10 cellular contexts compared by ENCODE assay signal in genomic region chr19:29526730-29527499, GRCh38. TPM values are rescaled to one million over a fixed set of nuclear protein-coding genes. Genes with fewer than 3 reads are reported as not detected.
DNase-seq lines count a peak whose midpoint lies in the region; ATAC-seq and TF ChIP-seq lines count a peak whose summit lies in the region.
"Had no signal": no experiment of that assay in that cellular context is flagged by ENCODE, and none has a peak within 500 bp of the region (broad histone marks: within the 10 kb centered on the region; RNA-seq: fewer than 3 reads in every experiment).

No MANE protein-coding gene starts in this region.

- DNase-seq in NCI-H1092 treated with DMSO at 0.1 percent for 48 hours (lab: John Stamatoyannopoulos, UW) (peak; percentile 12), NCI-H1092 (lab: John Stamatoyannopoulos, UW) (no peak), NCI-H1105 treated with DMSO at 0.1 percent for 48 hours (lab: John Stamatoyannopoulos, UW) (peak; percentile 32), esophagus muscularis mucosa (ENCODE audit: extremely low spot score) (no peak), spleen (peak; percentile 57), left lobe of liver (ENCODE audit: low spot score) (no peak)
- DNase-seq: naive B cell had no signal

- peak overlapping the region; percentile 25 to 33 (median 28) for H3K4me3 ChIP-seq in esophagus muscularis mucosa
- H3K4me3 ChIP-seq in spleen = peak overlapping the region in 7 of 8 donors; percentile 5 to 57 (median 17)

- TF ChIP-seq CTCF in esophagus muscularis mucosa (IDR thresholded peaks at IDR 0.05) = no peak
- no peak for TF ChIP-seq CTCF in spleen (IDR thresholded peaks at IDR 0.05 in 8 of 11, conservative IDR thresholded peaks at IDR 0.05 in 3 of 11)

- TF ChIP-seq POLR2A in esophagus muscularis mucosa (IDR thresholded peaks at IDR 0.05; ENCODE audit: low read depth) (no peak), spleen (IDR thresholded peaks at IDR 0.05) (no peak)

- no peak for TF ChIP-seq EP300 in esophagus muscularis mucosa (IDR thresholded peaks at IDR 0.05)

- H3K27me3 ChIP-seq in esophagus muscularis mucosa (peaks cover 6 to 100% (median 60%) of the 10 kb centered on the region in 4 donors), spleen (replicated peaks in 1 of 7) (peaks cover 15 to 100% (median 79%) of the 10 kb centered on the region in 7 donors)

- ATAC-seq in HG03354 (IDR thresholded peaks at IDR 0.05; ENCODE audit: poor library complexity, severe bottlenecking, unreplicated experiment) (no peak), HG03280 (IDR thresholded peaks at IDR 0.05; ENCODE audit: unreplicated experiment) (no peak), left lobe of liver (no peak)

- H3K9me3 ChIP-seq in esophagus muscularis mucosa (peaks cover 0 to 3% (median 0%) of the 10 kb centered on the region in 4 donors), spleen (peaks cover 0 to 17% (median 0%) of the 10 kb centered on the region in 8 donors)

- H3K36me3 ChIP-seq in esophagus muscularis mucosa = no peaks in the 10 kb centered on the region
- H3K36me3 ChIP-seq in spleen = no peaks in the 10 kb centered on the region

- WGBS in esophagus muscularis mucosa = 0% methylated on average over 1 of the region's 79 CpGs
- 1 to 2% (median 1%) methylated on average over 67 to 79 of the region's 79 CpGs for WGBS in spleen, 5 donors

- no peak overlapping the region for H3K27ac ChIP-seq in esophagus muscularis mucosa (replicated peaks in 1 of 4)
- H3K27ac ChIP-seq in spleen = no peak overlapping the region

- H3K4me1 ChIP-seq in esophagus muscularis mucosa (peaks cover 35 to 62% (median 59%) of the 10 kb centered on the region in 4 donors), spleen (peaks cover 24 to 62% (median 50%) of the 10 kb centered on the region in 6 donors)

- intact Hi-C loops in esophagus muscularis mucosa (cut with DNase I) = no loop called here
- intact Hi-C loops in spleen (cut with DNase I; ENCODE audit: low total_unique reads) = no loop called here

RNA-seq across cellular contexts. Expression of gene VSTM2B, which starts 1.1 kb away (rescaled TPM):
- total RNA-seq in esophagus muscularis mucosa (under 1 TPM in 2 of 4 donors, not detected in 2; 0.23 to 0.33 TPM), spleen (not detected), left lobe of liver (not detected)
- polyA plus RNA-seq in spleen = not detected
- total RNA-seq: HT1080 had no signal

Comparison
In these comparisons a context has a peak if more than half of its experiments do, and no peak if none do; other contexts are left out.
1. DNase-seq: peak in NCI-H1092 treated with DMSO at 0.1 percent for 48 hours (single experiment), NCI-H1105 treated with DMSO at 0.1 percent for 48 hours (single experiment) and spleen (single experiment); none in NCI-H1092 (single experiment), esophagus muscularis mucosa (single experiment) and left lobe of liver (single experiment).